In genomic region chr7:975702-976473, GRCh38 we compare ENCODE assay signal across 8 cellular contexts. TPM values are rescaled to one million over a fixed set of nuclear protein-coding genes. Genes with fewer than 3 reads are reported as not detected.
A peak's percentile ranks its signal among the peaks of the same experiment; 100 is the strongest.
DNase-seq lines count a peak whose midpoint lies in the region; ATAC-seq and TF ChIP-seq lines count a peak whose summit lies in the region.

No MANE protein-coding gene starts in this region.

- H3K4me3 ChIP-seq in DND-41 (ENCODE audit: low read depth in 1 of 2, low read length in 2 of 2) (peak overlapping the region in 1 of 2 experiments; percentile 79; a peak in 2 of 4 replicates), Peyer's patch (peak overlapping the region; percentile 84 to 100 (median 94)), psoas muscle (peak overlapping the region; percentile 100)

- no peak for DNase-seq in DND-41
- DNase-seq in Peyer's patch = no peak
- DNase-seq in psoas muscle = no peak
- DNase-seq in NCI-H1694 treated with DMSO at 0.1 percent for 48 hours (lab: John Stamatoyannopoulos, UW) = no peak
- no peak for DNase-seq in foreskin melanocyte
- DNase-seq in SIG-M5 (lab: John Stamatoyannopoulos, UW) = no peak

- H3K9me3 ChIP-seq in DND-41 (ENCODE audit: insufficient read depth, low read length, severe bottlenecking) (no peaks in the 10 kb centered on the region), Peyer's patch (no peaks in the 10 kb centered on the region), psoas muscle (no peaks in the 10 kb centered on the region)

- H3K27ac ChIP-seq in DND-41 (ENCODE audit: low read length) (0 out of 2 replicates have a peak overlapping the region, but pooled peaks have one; percentile 40), Peyer's patch (peak overlapping the region; percentile 93 to 100 (median 97)), psoas muscle (peak overlapping the region; percentile 99)

- ATAC-seq in DND-41 (ENCODE audit: insufficient read depth, low read depth) (no peak), esophagus mucosa (peak; percentile 6), psoas muscle (peak in 1 of 4 donors; percentile 1), GM18498 (IDR thresholded peaks at IDR 0.05; ENCODE audit: unreplicated experiment) (no peak)

- H3K27me3 ChIP-seq in DND-41 (ENCODE audit: insufficient read depth, low read length, poor library complexity) (no peaks in the 10 kb centered on the region), Peyer's patch (no peaks in the 10 kb centered on the region), psoas muscle (ENCODE audit: insufficient read depth in 3 of 3, low read length in 2 of 3) (no peaks in the 10 kb centered on the region)

- H3K4me1 ChIP-seq in DND-41 (ENCODE audit: insufficient read depth, low read length) = peaks cover 32% of the 10 kb centered on the region
- peaks cover 0 to 48% (median 12%) of the 10 kb centered on the region in 4 donors for H3K4me1 ChIP-seq in Peyer's patch
- peaks cover 24% of the 10 kb centered on the region for H3K4me1 ChIP-seq in psoas muscle

- peak overlapping the region; percentile 78 for H2AFZ ChIP-seq in DND-41 (ENCODE audit: low read depth, low read length)

- peaks cover 24% of the 10 kb centered on the region for H3K36me3 ChIP-seq in DND-41 (ENCODE audit: insufficient read depth, low read length)
- H3K36me3 ChIP-seq in Peyer's patch = peaks cover 0 to 26% (median 0%) of the 10 kb centered on the region in 3 donors
- peaks cover 0 to 25% of the 10 kb centered on the region in 2 donors for H3K36me3 ChIP-seq in psoas muscle (ENCODE audit: insufficient read depth in 1 of 2, low read depth in 1 of 2)

- TF ChIP-seq POLR2A in Peyer's patch (IDR thresholded peaks at IDR 0.05) = no peak

- H3K9ac ChIP-seq in DND-41 (ENCODE audit: low read depth, low read length) = peak overlapping the region; percentile 93

- intact Hi-C loops in psoas muscle (cut with DNase I) = no loop called here

- H3K4me2 ChIP-seq in DND-41 (ENCODE audit: insufficient read depth, low read length) = peak overlapping the region; percentile 81

- TF ChIP-seq CTCF in DND-41 (IDR thresholded peaks at IDR 0.05; ENCODE audit: borderline replicate concordance, extremely low read depth, low read length, poor library complexity, severe bottlenecking) (no peak), Peyer's patch (IDR thresholded peaks at IDR 0.05) (no peak), psoas muscle (IDR thresholded peaks at IDR 0.05) (no peak)

- H4K20me1 ChIP-seq in DND-41 (ENCODE audit: insufficient read depth, low read length) = peaks cover 37% of the 10 kb centered on the region

- 43 to 58% (median 54%) methylated on average over 27 to 28 of the region's 28 CpGs for WGBS in psoas muscle, 3 donors

- peaks cover 44% of the 10 kb centered on the region for H3K79me2 ChIP-seq in DND-41 (ENCODE audit: insufficient read depth, low read length)

RNA-seq across cellular contexts. Expression of gene COX19, which starts 0.5 kb away (rescaled TPM):
- total RNA-seq in Peyer's patch = 10 to 100 TPM; 15.9 to 41.3 (median 24.7) TPM
- total RNA-seq in esophagus mucosa = 5.5 TPM
- 1 to 10 TPM; 4.5 to 7.9 (median 6.9) TPM for total RNA-seq in psoas muscle
- polyA plus RNA-seq in psoas muscle = 10 to 100 TPM in 2 of 3 donors, 1 to 10 TPM in 1; 5.6 to 12.2 (median 11.3) TPM

RNA-seq across cellular contexts. Expression of gene CYP2W1, which starts 7.1 kb away (rescaled TPM):
- total RNA-seq in Peyer's patch (10 to 100 TPM in 1 of 4 donors, 1 to 10 TPM in 2, not detected in 1; 2.3 to 23.1 (median 2.5) TPM), esophagus mucosa (0.36 TPM), psoas muscle (not detected)
- polyA plus RNA-seq in psoas muscle = not detected

RNA-seq across cellular contexts. Expression of gene ADAP1, which starts 21.4 kb away (rescaled TPM):
- total RNA-seq in Peyer's patch (100 to 1,000 TPM; 102 to 146 (median 133) TPM), esophagus mucosa (5.7 TPM), psoas muscle (1 to 10 TPM in 3 of 4 donors, under 1 TPM in 1; 0.88 to 1.4 (median 1.2) TPM)
- polyA plus RNA-seq in psoas muscle = under 1 TPM; 0.18 to 0.56 (median 0.56) TPM

Comparison
In these comparisons a context has a peak if more than half of its experiments do, and no peak if none do; other contexts are left out.
1. H3K27ac ChIP-seq: peak in every context shown above with its lines; median percentile 99 in psoas muscle; 97 in Peyer's patch; 40 in DND-41.
2. RNA of gene ADAP1, which starts 21.4 kb away (total RNA-seq): 102 to 146 TPM in Peyer's patch; 5.7 TPM in esophagus mucosa (single experiment) and 0.88 to 1.4 TPM in psoas muscle; every median in the first group is over 10 times any median in the second.